ENCODE assay signal across 1 cellular context in genomic region chr19:55640043-55640576, GRCh38.
TF ChIP-seq lines count a peak whose summit lies in the region.

No MANE protein-coding gene starts in this region.

TF ChIP-seq in GM12878, 131 proteins besides CTCF, POLR2A, EP300 and RAD21:
- TF ChIP-seq, protein P1, sequence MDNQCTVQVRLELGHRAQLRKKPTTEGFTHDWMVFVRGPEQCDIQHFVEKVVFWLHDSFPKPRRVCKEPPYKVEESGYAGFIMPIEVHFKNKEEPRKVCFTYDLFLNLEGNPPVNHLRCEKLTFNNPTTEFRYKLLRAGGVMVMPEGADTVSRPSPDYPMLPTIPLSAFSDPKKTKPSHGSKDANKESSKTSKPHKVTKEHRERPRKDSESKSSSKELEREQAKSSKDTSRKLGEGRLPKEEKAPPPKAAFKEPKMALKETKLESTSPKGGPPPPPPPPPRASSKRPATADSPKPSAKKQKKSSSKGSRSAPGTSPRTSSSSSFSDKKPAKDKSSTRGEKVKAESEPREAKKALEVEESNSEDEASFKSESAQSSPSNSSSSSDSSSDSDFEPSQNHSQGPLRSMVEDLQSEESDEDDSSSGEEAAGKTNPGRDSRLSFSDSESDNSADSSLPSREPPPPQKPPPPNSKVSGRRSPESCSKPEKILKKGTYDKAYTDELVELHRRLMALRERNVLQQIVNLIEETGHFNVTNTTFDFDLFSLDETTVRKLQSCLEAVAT (IDR thresholded peaks at IDR 0.05) = 0 out of 2 replicates have a peak, but pooled peaks have one; percentile 43
- TF ChIP-seq ZBTB33 (IDR thresholded peaks at IDR 0.05) (peak; percentile 70; the same call in 1 of the 2 replicates), GATAD2B (conservative IDR thresholded peaks at IDR 0.05; ENCODE audit: low read depth) (no peak), PML (IDR thresholded peaks at IDR 0.05; ENCODE audit: low read length) (no peak), TCF3 (IDR thresholded peaks at IDR 0.05; ENCODE audit: borderline replicate concordance, insufficient read depth, low read depth, low read length) (peak; percentile 77; the same call in 1 of the 2 replicates), SIN3A (IDR thresholded peaks at IDR 0.05; ENCODE audit: low read depth, low read length) (no peak), JUND (IDR thresholded peaks at IDR 0.05; ENCODE audit: low read depth, low read length) (no peak), USF1 (IDR thresholded peaks at IDR 0.05; ENCODE audit: borderline replicate concordance, extremely low read length, insufficient read depth, low read depth, low read length) (peak; percentile 78), WRNIP1 (IDR thresholded peaks at IDR 0.05; ENCODE audit: borderline replicate concordance, low read depth, low read length) (no peak), YY1 (IDR thresholded peaks at IDR 0.05; ENCODE audit: low read depth, low read length) (0 out of 2 replicates have a peak, but pooled peaks have one; percentile 33), MYC (IDR thresholded peaks at IDR 0.05; ENCODE audit: insufficient read depth, insufficient read length, insufficient replicate concordance, low read length, severe bottlenecking) (peak; percentile 26)
- TF ChIP-seq, protein P2, sequence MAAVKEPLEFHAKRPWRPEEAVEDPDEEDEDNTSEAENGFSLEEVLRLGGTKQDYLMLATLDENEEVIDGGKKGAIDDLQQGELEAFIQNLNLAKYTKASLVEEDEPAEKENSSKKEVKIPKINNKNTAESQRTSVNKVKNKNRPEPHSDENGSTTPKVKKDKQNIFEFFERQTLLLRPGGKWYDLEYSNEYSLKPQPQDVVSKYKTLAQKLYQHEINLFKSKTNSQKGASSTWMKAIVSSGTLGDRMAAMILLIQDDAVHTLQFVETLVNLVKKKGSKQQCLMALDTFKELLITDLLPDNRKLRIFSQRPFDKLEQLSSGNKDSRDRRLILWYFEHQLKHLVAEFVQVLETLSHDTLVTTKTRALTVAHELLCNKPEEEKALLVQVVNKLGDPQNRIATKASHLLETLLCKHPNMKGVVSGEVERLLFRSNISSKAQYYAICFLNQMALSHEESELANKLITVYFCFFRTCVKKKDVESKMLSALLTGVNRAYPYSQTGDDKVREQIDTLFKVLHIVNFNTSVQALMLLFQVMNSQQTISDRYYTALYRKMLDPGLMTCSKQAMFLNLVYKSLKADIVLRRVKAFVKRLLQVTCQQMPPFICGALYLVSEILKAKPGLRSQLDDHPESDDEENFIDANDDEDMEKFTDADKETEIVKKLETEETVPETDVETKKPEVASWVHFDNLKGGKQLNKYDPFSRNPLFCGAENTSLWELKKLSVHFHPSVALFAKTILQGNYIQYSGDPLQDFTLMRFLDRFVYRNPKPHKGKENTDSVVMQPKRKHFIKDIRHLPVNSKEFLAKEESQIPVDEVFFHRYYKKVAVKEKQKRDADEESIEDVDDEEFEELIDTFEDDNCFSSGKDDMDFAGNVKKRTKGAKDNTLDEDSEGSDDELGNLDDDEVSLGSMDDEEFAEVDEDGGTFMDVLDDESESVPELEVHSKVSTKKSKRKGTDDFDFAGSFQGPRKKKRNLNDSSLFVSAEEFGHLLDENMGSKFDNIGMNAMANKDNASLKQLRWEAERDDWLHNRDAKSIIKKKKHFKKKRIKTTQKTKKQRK (IDR thresholded peaks at IDR 0.05; ENCODE audit: low read depth, low read length) = no peak
- TF ChIP-seq, protein P3, sequence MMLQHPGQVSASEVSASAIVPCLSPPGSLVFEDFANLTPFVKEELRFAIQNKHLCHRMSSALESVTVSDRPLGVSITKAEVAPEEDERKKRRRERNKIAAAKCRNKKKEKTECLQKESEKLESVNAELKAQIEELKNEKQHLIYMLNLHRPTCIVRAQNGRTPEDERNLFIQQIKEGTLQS (IDR thresholded peaks at IDR 0.05; ENCODE audit: borderline replicate concordance, extremely low read depth, low read depth, low read length) = 0 out of 2 replicates have a peak, but pooled peaks have one; percentile 1
- TF ChIP-seq, protein P4, sequence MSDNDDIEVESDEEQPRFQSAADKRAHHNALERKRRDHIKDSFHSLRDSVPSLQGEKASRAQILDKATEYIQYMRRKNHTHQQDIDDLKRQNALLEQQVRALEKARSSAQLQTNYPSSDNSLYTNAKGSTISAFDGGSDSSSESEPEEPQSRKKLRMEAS (IDR thresholded peaks at IDR 0.05; ENCODE audit: low read depth, low read length) = peak; percentile 68; the same call in 1 of the 2 replicates
